Comparison of ENCODE assay signal across 29 cellular contexts in genomic region chr22:36549033-36549432, GRCh38. TPM values are rescaled to one million over a fixed set of nuclear protein-coding genes. Genes with fewer than 3 reads are reported as not detected.
DNase-seq lines count a peak whose midpoint lies in the region; ATAC-seq and TF ChIP-seq lines count a peak whose summit lies in the region.
"Had no signal": no experiment of that assay in that cellular context is flagged by ENCODE, and none has a peak within 500 bp of the region (broad histone marks: within the 10 kb centered on the region; RNA-seq: fewer than 3 reads in every experiment).

No MANE protein-coding gene starts in this region.

- peaks cover 3% of the 10 kb centered on the region for H3K27me3 Mint-ChIP-seq in memory B cell
- peaks cover 10% of the 10 kb centered on the region for H3K27me3 Mint-ChIP-seq in activated T-helper 2 cell treated with anti-CD3 and anti-CD28 coated beads, Interferon-gamma antibody, Interleukin-2, Interleukin-4, amounts not matched to agents 10 μg/mL and 5 μg/mL and 100 μg/mL, durations not matched to agents 14 hours and 24 hours and 36 hours (ENCODE audit: low read depth)

- ATAC-seq in memory B cell (ENCODE audit: low read depth), result peak; percentile 11
- no peak for ATAC-seq in HG02610 (IDR thresholded peaks at IDR 0.05; ENCODE audit: unreplicated experiment)
- ATAC-seq: activated CD4-positive, CD25-positive, alpha-beta regulatory T cell treated with anti-CD3 and anti-CD28 coated beads, Interleukin-2, amount 50 U/mL, for 24 hours; gastrocnemius medialis; PC-3; stimulated activated effector memory CD8-positive, alpha-beta T cell treated with anti-CD3 and anti-CD28 coated beads, Interleukin-12 subunit alpha, Interleukin-12 subunit beta, amount 100 ng/mL, for 72 hours had no signal

- H4K20me1 ChIP-seq in BLaER1, result no peaks in the 10 kb centered on the region

- peaks cover 39% of the 10 kb centered on the region for H3K4me1 Mint-ChIP-seq in memory B cell
- H3K4me1 Mint-ChIP-seq in activated T-helper 2 cell treated with anti-CD3 and anti-CD28 coated beads, Interferon-gamma antibody, Interleukin-2, Interleukin-4, amounts not matched to agents 10 μg/mL and 5 μg/mL and 100 μg/mL, durations not matched to agents 14 hours and 24 hours and 36 hours (ENCODE audit: low read depth), result peaks cover 15% of the 10 kb centered on the region

- DNase-seq in RPMI8226 (peak; percentile 19), memory B cell (ENCODE audit: low spot score in 2 of 2) (no peak), NCI-H1105 (lab: John Stamatoyannopoulos, UW) (no peak), erythroblast (lab: John Stamatoyannopoulos, UW) (no peak)
- DNase-seq in activated T-helper 2 cell treated with anti-CD3 and anti-CD28 coated beads, Interferon-gamma antibody, Interleukin-2, Interleukin-4, amounts not matched to agents 10 μg/mL and 5 μg/mL and 100 μg/mL, durations not matched to agents 14 hours and 24 hours and 36 hours (ENCODE audit: low spot score), result no peak
- DNase-seq: activated CD4-positive, alpha-beta memory T cell treated with anti-CD3 and anti-CD28 coated beads for 36 hours; Calu3; esophagus squamous epithelium; gastrocnemius medialis; GM23248; NCI-H1436; NCI-H2107; NCI-H446; NCI-H774; PC-3; SHP77; stimulated activated CD4-positive, alpha-beta T cell treated with anti-CD3 and anti-CD28 coated beads, Interleukin-4, amount 100 ng/mL, for 24 hours had no signal

- H3K4me3 Mint-ChIP-seq in memory B cell, result no peak overlapping the region
- no peak overlapping the region for H3K4me3 Mint-ChIP-seq in activated T-helper 2 cell treated with anti-CD3 and anti-CD28 coated beads, Interferon-gamma antibody, Interleukin-2, Interleukin-4, amounts not matched to agents 10 μg/mL and 5 μg/mL and 100 μg/mL, durations not matched to agents 14 hours and 24 hours and 36 hours (ENCODE audit: low read depth)
- H3K4me3 Mint-ChIP-seq: activated CD4-positive, alpha-beta memory T cell treated with anti-CD3 and anti-CD28 coated beads for 36 hours; CD14-positive monocyte; neural crest cell; stimulated activated effector memory CD8-positive, alpha-beta T cell treated with anti-CD3 and anti-CD28 coated beads, Interleukin-12 subunit alpha, Interleukin-12 subunit beta, amount 100 ng/mL, for 72 hours had no signal

- H3K9me3 ChIP-seq in BLaER1, result no peaks in the 10 kb centered on the region
- H3K9me3 ChIP-seq in HUES6 (ENCODE audit: control insufficient read depth, insufficient read depth, low read depth, low read length), result no peaks in the 10 kb centered on the region
- H3K9me3 ChIP-seq: esophagus squamous epithelium, gastrocnemius medialis, right lobe of liver, suprapubic skin had no signal

- intact Hi-C loops in activated T-helper 2 cell treated with anti-CD3 and anti-CD28 coated beads, Interferon-gamma antibody, Interleukin-2, Interleukin-4, amounts not matched to agents 10 μg/mL and 5 μg/mL and 100 μg/mL, durations not matched to agents 14 hours and 24 hours and 36 hours (cut with micrococcal nuclease), result loop anchor here (10.0 kb wide), 1 partner anchor 226 kb away; the partner anchor contains the start of gene IFT27

- H3K4me1 ChIP-seq in BLaER1, result peaks cover 59% of the 10 kb centered on the region
- peaks cover 26% of the 10 kb centered on the region for H3K4me1 ChIP-seq in HUES6 (ENCODE audit: control insufficient read depth, insufficient read depth, low read length)
- H3K4me1 ChIP-seq: gastrocnemius medialis, right lobe of liver had no signal

- peak overlapping the region; percentile 69 for H3K4me2 ChIP-seq in BLaER1
- H3K4me2 ChIP-seq: hepatocyte had no signal

- H3K4me3 ChIP-seq in BLaER1, result no peak overlapping the region
- no peak overlapping the region for H3K4me3 ChIP-seq in HUES6 (ENCODE audit: low read depth, low read length)
- H3K4me3 ChIP-seq: coronary artery, esophagus squamous epithelium, gastrocnemius medialis, GM23248, hepatocyte, lung, right lobe of liver, suprapubic skin had no signal

- no peaks in the 10 kb centered on the region for H3K27me3 ChIP-seq in BLaER1
- no peaks in the 10 kb centered on the region; the same call in 1 of the 2 replicates for H3K27me3 ChIP-seq in HUES6 (ENCODE audit: control insufficient read depth, insufficient read depth, low read length)
- H3K27me3 ChIP-seq: right lobe of liver had no signal

- peak overlapping the region; percentile 63; the same call in 1 of the 2 replicates for H3K27ac ChIP-seq in BLaER1
- H3K27ac ChIP-seq in HUES6 (ENCODE audit: low read depth, low read length), result no peak overlapping the region
- H3K27ac ChIP-seq: gastrocnemius medialis, GM23248, hepatocyte, right lobe of liver, suprapubic skin had no signal

- no peak for TF ChIP-seq POLR2A in erythroblast (IDR thresholded peaks at IDR 0.05; ENCODE audit: low read length)

- peaks cover 2% of the 10 kb centered on the region for H3K9me3 Mint-ChIP-seq in memory B cell
- H3K9me3 Mint-ChIP-seq in activated T-helper 2 cell treated with anti-CD3 and anti-CD28 coated beads, Interferon-gamma antibody, Interleukin-2, Interleukin-4, amounts not matched to agents 10 μg/mL and 5 μg/mL and 100 μg/mL, durations not matched to agents 14 hours and 24 hours and 36 hours, result no peaks in the 10 kb centered on the region
- H3K9me3 Mint-ChIP-seq: activated CD4-positive, alpha-beta memory T cell treated with anti-CD3 and anti-CD28 coated beads for 36 hours; CD14-positive monocyte; neural crest cell; stimulated activated effector memory CD8-positive, alpha-beta T cell treated with anti-CD3 and anti-CD28 coated beads, Interleukin-12 subunit alpha, Interleukin-12 subunit beta, amount 100 ng/mL, for 72 hours had no signal

- H3K36me3 ChIP-seq in BLaER1, result no peaks in the 10 kb centered on the region
- H3K36me3 ChIP-seq in HUES6 (ENCODE audit: control insufficient read depth, insufficient read depth, low read length), result no peaks in the 10 kb centered on the region
- H3K36me3 ChIP-seq: esophagus squamous epithelium, gastrocnemius medialis, right lobe of liver, suprapubic skin had no signal

- peak overlapping the region; percentile 98 for H3K27ac Mint-ChIP-seq in memory B cell
- H3K27ac Mint-ChIP-seq in activated T-helper 2 cell treated with anti-CD3 and anti-CD28 coated beads, Interferon-gamma antibody, Interleukin-2, Interleukin-4, amounts not matched to agents 10 μg/mL and 5 μg/mL and 100 μg/mL, durations not matched to agents 14 hours and 24 hours and 36 hours, result no peak overlapping the region
- H3K27ac Mint-ChIP-seq: activated CD4-positive, alpha-beta memory T cell treated with anti-CD3 and anti-CD28 coated beads for 36 hours had no signal

- H3K36me3 Mint-ChIP-seq in memory B cell, result no peaks in the 10 kb centered on the region
- H3K36me3 Mint-ChIP-seq in activated T-helper 2 cell treated with anti-CD3 and anti-CD28 coated beads, Interferon-gamma antibody, Interleukin-2, Interleukin-4, amounts not matched to agents 10 μg/mL and 5 μg/mL and 100 μg/mL, durations not matched to agents 14 hours and 24 hours and 36 hours (ENCODE audit: low read depth), result no peaks in the 10 kb centered on the region
- H3K36me3 Mint-ChIP-seq: activated CD4-positive, alpha-beta memory T cell treated with anti-CD3 and anti-CD28 coated beads for 36 hours; CD14-positive monocyte; stimulated activated effector memory CD8-positive, alpha-beta T cell treated with anti-CD3 and anti-CD28 coated beads, Interleukin-12 subunit alpha, Interleukin-12 subunit beta, amount 100 ng/mL, for 72 hours had no signal

- H3K9ac ChIP-seq in BLaER1, result 0 out of 2 replicates have a peak overlapping the region, but pooled peaks have one; percentile 24
- peak overlapping the region; percentile 20 for H3K9ac ChIP-seq in HUES6 (ENCODE audit: low read length)
- H3K9ac ChIP-seq: GM23248 had no signal

RNA-seq across cellular contexts. Expression of gene EIF3D, which starts 20.1 kb away (rescaled TPM):
- total RNA-seq in activated T-helper 2 cell treated with anti-CD3 and anti-CD28 coated beads, Interferon-gamma antibody, Interleukin-2, Interleukin-4, amounts not matched to agents 10 μg/mL and 5 μg/mL and 100 μg/mL, durations not matched to agents 14 hours and 24 hours and 36 hours, result 300 and 316 TPM in 2 replicates

RNA-seq across cellular contexts. Expression of gene FOXRED2, which starts 42.2 kb away (rescaled TPM):
- total RNA-seq in activated T-helper 2 cell treated with anti-CD3 and anti-CD28 coated beads, Interferon-gamma antibody, Interleukin-2, Interleukin-4, amounts not matched to agents 10 μg/mL and 5 μg/mL and 100 μg/mL, durations not matched to agents 14 hours and 24 hours and 36 hours, result 17.6 and 21.0 TPM in 2 replicates
